ENCODE assay signal across 16 cellular contexts in genomic region chr1:151981178-151981525, GRCh38. TPM values are rescaled to one million over a fixed set of nuclear protein-coding genes. Genes with fewer than 3 reads are reported as not detected.
DNase-seq lines count a peak whose midpoint lies in the region; ATAC-seq, FAIRE-seq and TF ChIP-seq lines count a peak whose summit lies in the region.
"Had no signal": no experiment of that assay in that cellular context is flagged by ENCODE, and none has a peak within 500 bp of the region (broad histone marks: within the 10 kb centered on the region; RNA-seq: fewer than 3 reads in every experiment).

No MANE protein-coding gene starts in this region.

- no peaks in the 10 kb centered on the region for H3K9me3 ChIP-seq in GM23248 (ENCODE audit: low read depth)
- H3K9me3 ChIP-seq in SK-N-SH, result no peaks in the 10 kb centered on the region
- no peaks in the 10 kb centered on the region for H3K9me3 ChIP-seq in pancreas
- H3K9me3 ChIP-seq: gastrocnemius medialis, Peyer's patch had no signal

- H3K27ac Mint-ChIP-seq in stimulated activated naive B cell treated with anti-CD40 and anti-IgM and Interleukin-4, amounts not matched to agents 10 μg/mL and 1 μg/mL and 100 μg/mL, for 72 hours, result peak overlapping the region; percentile 20

- in situ Hi-C loops in GM23248 (cut with MboI), result no loop called here

- H2AFZ ChIP-seq in GM23248 (no peak overlapping the region), SK-N-SH (ENCODE audit: low read depth) (no peak overlapping the region)

- peaks cover 62% of the 10 kb centered on the region for H3F3A ChIP-seq in GM23248 (ENCODE audit: insufficient read depth)
- peaks cover 44% of the 10 kb centered on the region for H3F3A ChIP-seq in SK-N-SH (replicated peaks; ENCODE audit: insufficient read depth)

- peaks cover 29% of the 10 kb centered on the region for H3K79me2 ChIP-seq in GM23248 (ENCODE audit: insufficient read depth)
- peaks cover 24% of the 10 kb centered on the region for H3K79me2 ChIP-seq in SK-N-SH (ENCODE audit: insufficient read depth)

- H3K36me3 Mint-ChIP-seq in stimulated activated naive B cell treated with anti-CD40 and anti-IgM and Interleukin-4, amounts not matched to agents 10 μg/mL and 1 μg/mL and 100 μg/mL, for 72 hours, result peaks cover 8 to 27% of the 10 kb centered on the region in 2 donors

- H3K4me1 Mint-ChIP-seq in stimulated activated naive B cell treated with anti-CD40 and anti-IgM and Interleukin-4, amounts not matched to agents 10 μg/mL and 1 μg/mL and 100 μg/mL, for 72 hours, result peaks cover 11% of the 10 kb centered on the region in 2 donors

- no peaks in the 10 kb centered on the region for H3K9me3 Mint-ChIP-seq in stimulated activated naive B cell treated with anti-CD40 and anti-IgM and Interleukin-4, amounts not matched to agents 10 μg/mL and 1 μg/mL and 100 μg/mL, for 72 hours
- H3K9me3 Mint-ChIP-seq: CD4-positive, alpha-beta memory T cell; stimulated activated naive CD8-positive, alpha-beta T cell treated with anti-CD3 and anti-CD28 coated beads, Interleukin-15, Interleukin-2, amounts not matched to agents 100 ng/mL and 50 ng/mL, for 24 hours had no signal

- intact Hi-C loops in pancreas (cut with DNase I), result no loop called here

- no peak for ATAC-seq in stimulated activated naive B cell treated with anti-CD40 and anti-IgM and Interleukin-4, amounts not matched to agents 10 μg/mL and 1 μg/mL and 100 μg/mL, for 72 hours (replicated peaks)
- ATAC-seq in HG02588 (IDR thresholded peaks at IDR 0.05; ENCODE audit: unreplicated experiment) (no peak), pancreas (no peak)

- no peak for FAIRE-seq in pancreas (lab: Jason Lieb, UNC)

- peak overlapping the region; percentile 85 for H3K27ac ChIP-seq in GM23248
- H3K27ac ChIP-seq in SK-N-SH (ENCODE audit: low read depth in 2 of 2, low read length in 1 of 2), result peak overlapping the region; percentile 50 to 73; a peak in 3 of 4 replicates
- H3K27ac ChIP-seq in pancreas, result no peak overlapping the region
- H3K27ac ChIP-seq: Peyer's patch had no signal

- DNase-seq in GM23248, result peak; percentile 55
- DNase-seq in SK-N-SH, result no peak
- DNase-seq in fibroblast of the aortic adventitia (ENCODE audit: low read depth), result peak; percentile 57
- no peak for DNase-seq in stimulated activated naive B cell treated with anti-CD40 and anti-IgM and Interleukin-4, amounts not matched to agents 10 μg/mL and 1 μg/mL and 100 μg/mL, for 72 hours
- no peak for DNase-seq in pancreas
- no peak for DNase-seq in SHP77 treated with DMSO at 0.1 percent for 48 hours (lab: John Stamatoyannopoulos, UW)
- DNase-seq: activated CD4-positive, alpha-beta T cell treated with anti-CD3 and anti-CD28 coated beads, Interleukin-2, amount 50 U/mL, for 1 hour; aorta; CD4-positive, alpha-beta memory T cell; islet precursor cell; NCI-H1105 treated with DMSO at 0.1 percent for 48 hours; NCI-H345; Peyer's patch had no signal

- no peaks in the 10 kb centered on the region for H4K20me1 ChIP-seq in GM23248 (ENCODE audit: insufficient read depth)
- no peaks in the 10 kb centered on the region for H4K20me1 ChIP-seq in SK-N-SH (ENCODE audit: insufficient read depth)

- H3K27me3 ChIP-seq in GM23248 (replicated peaks; ENCODE audit: insufficient read depth) (no peaks in the 10 kb centered on the region), SK-N-SH (ENCODE audit: insufficient read depth) (no peaks in the 10 kb centered on the region), pancreas (no peaks in the 10 kb centered on the region)
- H3K27me3 ChIP-seq: gastrocnemius medialis, Peyer's patch had no signal

- POLR2A ChIA-PET in SK-N-SH (lab: Yijun Ruan, JAX), result no interaction called here

- CTCF ChIA-PET in SK-N-SH (lab: Yijun Ruan, JAX), result interaction anchor here (1.3 to 7.8 kb wide), 2 partner anchors 21 to 48 kb away, joined by 3 to 40 read pairs; no protein-coding TSS in a partner anchor

- TF ChIP-seq EP300 in SK-N-SH (IDR thresholded peaks at IDR 0.05; ENCODE audit: borderline replicate concordance in 1 of 2, low read depth in 1 of 2, low read length in 1 of 2), result no peak

- H3K4me3 ChIP-seq in GM23248 (0 out of 2 replicates have a peak overlapping the region, but pooled peaks have one; percentile 16), SK-N-SH (ENCODE audit: low read depth in 2 of 2, low read length in 1 of 2) (no peak overlapping the region), fibroblast of the aortic adventitia (ENCODE audit: low read depth, low read length) (no peak overlapping the region), pancreas (no peak overlapping the region)
- H3K4me3 ChIP-seq: gastrocnemius medialis, Peyer's patch had no signal

- H3K4me2 ChIP-seq in GM23248 (ENCODE audit: unreplicated experiment) (peak overlapping the region; percentile 52), SK-N-SH (peak overlapping the region; percentile 5; the same call in 1 of the 2 replicates)

- no peak for TF ChIP-seq CTCF in SK-N-SH (IDR thresholded peaks at IDR 0.05)
- no peak for TF ChIP-seq CTCF in fibroblast of the aortic adventitia (IDR thresholded peaks at IDR 0.05; ENCODE audit: insufficient read depth, low read length)
- TF ChIP-seq CTCF in pancreas (IDR thresholded peaks at IDR 0.05), result no peak

- TF ChIP-seq RAD21 in SK-N-SH (IDR thresholded peaks at IDR 0.05; ENCODE audit: low read length), result no peak

- no peaks in the 10 kb centered on the region for H3K9me2 ChIP-seq in GM23248 (ENCODE audit: insufficient read depth)
- no peaks in the 10 kb centered on the region for H3K9me2 ChIP-seq in SK-N-SH

- H3K4me1 ChIP-seq in GM23248 (ENCODE audit: insufficient read depth) (peaks cover 38% of the 10 kb centered on the region), SK-N-SH (ENCODE audit: control insufficient read depth in 1 of 2, insufficient read depth in 2 of 2, low read depth in 1 of 2, low read length in 1 of 2) (peaks cover 4 to 32% of the 10 kb centered on the region in 2 experiments; a peak in 3 of 4 replicates), pancreas (peaks cover 0 to under 1% (median 0%) of the 10 kb centered on the region in 3 donors)

- H3K9ac ChIP-seq in GM23248, result peak overlapping the region; percentile 63
- no peak overlapping the region for H3K9ac ChIP-seq in SK-N-SH

- 21 to 32% methylated on average over 5 of the region's 5 CpGs for WGBS in GM23248 (ENCODE audit: low coverage in 1 of 2, low lambda C conversion rate in 2 of 2, missing lambda C conversion rate in 2 of 2), 2 experiments
- WGBS in SK-N-SH (ENCODE audit: low lambda C conversion rate), result 33% methylated on average over 5 of the region's 5 CpGs
- 68 to 89% methylated on average over 5 of the region's 5 CpGs for WGBS in pancreas, 2 donors

- H3K36me3 ChIP-seq in GM23248 (ENCODE audit: low read depth), result peaks cover 47% of the 10 kb centered on the region
- peaks cover 46 to 55% of the 10 kb centered on the region in 2 experiments for H3K36me3 ChIP-seq in SK-N-SH (replicated peaks in 1 of 2; ENCODE audit: control insufficient read depth in 1 of 2, insufficient read depth in 2 of 2, low read length in 1 of 2)
- peaks cover 0 to 12% (median 9%) of the 10 kb centered on the region in 3 donors for H3K36me3 ChIP-seq in pancreas

- H3K4me3 Mint-ChIP-seq in stimulated activated naive B cell treated with anti-CD40 and anti-IgM and Interleukin-4, amounts not matched to agents 10 μg/mL and 1 μg/mL and 100 μg/mL, for 72 hours, result no peak overlapping the region
- H3K4me3 Mint-ChIP-seq: CD4-positive, alpha-beta memory T cell; stimulated activated naive CD8-positive, alpha-beta T cell treated with anti-CD3 and anti-CD28 coated beads, Interleukin-15, Interleukin-2, amounts not matched to agents 100 ng/mL and 50 ng/mL, for 24 hours had no signal

- peaks cover 0 to 13% of the 10 kb centered on the region in 2 donors for H3K27me3 Mint-ChIP-seq in stimulated activated naive B cell treated with anti-CD40 and anti-IgM and Interleukin-4, amounts not matched to agents 10 μg/mL and 1 μg/mL and 100 μg/mL, for 72 hours
- H3K27me3 Mint-ChIP-seq: CD4-positive, alpha-beta memory T cell; stimulated activated naive CD8-positive, alpha-beta T cell treated with anti-CD3 and anti-CD28 coated beads, Interleukin-15, Interleukin-2, amounts not matched to agents 100 ng/mL and 50 ng/mL, for 24 hours had no signal

TF ChIP-seq in SK-N-SH, 30 proteins besides CTCF, POLR2A, EP300 and RAD21 (continues in another document):
- no peak for TF ChIP-seq RCOR1 (IDR thresholded peaks at IDR 0.05; ENCODE audit: low read length)
- no peak for TF ChIP-seq TAF1 (IDR thresholded peaks at IDR 0.05; ENCODE audit: borderline replicate concordance, low read depth, low read length)
- TF ChIP-seq ELF1 (IDR thresholded peaks at IDR 0.05), result no peak
- TF ChIP-seq MAX (IDR thresholded peaks at IDR 0.05; ENCODE audit: low read depth), result no peak
- TF ChIP-seq SIN3A (IDR thresholded peaks at IDR 0.05; ENCODE audit: borderline replicate concordance, low read depth, low read length), result no peak
- no peak for TF ChIP-seq TCF12 (IDR thresholded peaks at IDR 0.05)
- TF ChIP-seq RXRA (IDR thresholded peaks at IDR 0.05; ENCODE audit: borderline replicate concordance, low read depth), result no peak
- TF ChIP-seq EZH2phosphoT487 (IDR thresholded peaks at IDR 0.05; ENCODE audit: borderline replicate concordance, low read depth), result no peak
- no peak for TF ChIP-seq MEF2A (IDR thresholded peaks at IDR 0.05; ENCODE audit: borderline replicate concordance, low read depth)
- no peak for TF ChIP-seq RFX5 (IDR thresholded peaks at IDR 0.05; ENCODE audit: low read length)

RNA-seq across cellular contexts. Expression of gene S100A10, which starts 12.5 kb away (rescaled TPM):
- total RNA-seq in GM23248 (2014; rRNA removed; shearing (Covaris generic)), result 60.5 and 60.7 TPM in 2 replicates
- polyA plus RNA-seq in GM23248 (2016; fragmentation: Nextera tagmentation; extraction: Ambion mirVana), result 1,024 and 1,043 TPM in 2 replicates
- polyA plus RNA-seq in SK-N-SH (2012; rRNA removed), result 141 and 161 TPM in 2 replicates
- polyA plus RNA-seq in SK-N-SH (2012; cell fraction: cytosol; rRNA removed), result 216 and 299 TPM in 2 replicates
- polyA plus RNA-seq in SK-N-SH (2012; cell fraction: nucleus; rRNA removed), result 49.3 and 52.3 TPM in 2 replicates
- total RNA-seq in fibroblast of the aortic adventitia (ENCODE audit: low replicate concordance), result 271 and 340 TPM in 2 replicates
- total RNA-seq in pancreas, result 100 to 1,000 TPM in 2 of 6 donors, 10 to 100 TPM in 4; 34.3 to 211 (median 74.6) TPM
- polyA plus RNA-seq in pancreas, result 100 to 1,000 TPM; 203 to 269 TPM

RNA-seq across cellular contexts. Expression of gene S100A11, which starts 55.7 kb away (rescaled TPM):
- 460 and 612 TPM in 2 replicates for total RNA-seq in GM23248 (2014; rRNA removed; shearing (Covaris generic))
- 4,050 and 4,052 TPM in 2 replicates for polyA plus RNA-seq in GM23248 (2016; fragmentation: Nextera tagmentation; extraction: Ambion mirVana)
- 565 and 736 TPM in 2 replicates for polyA plus RNA-seq in SK-N-SH (2012; rRNA removed)
- polyA plus RNA-seq in SK-N-SH (2012; cell fraction: cytosol; rRNA removed), result 703 and 835 TPM in 2 replicates
- 163 and 193 TPM in 2 replicates for polyA plus RNA-seq in SK-N-SH (2012; cell fraction: nucleus; rRNA removed)
- total RNA-seq in fibroblast of the aortic adventitia (ENCODE audit: low replicate concordance), result 28.9 and 381 TPM in 2 replicates
- 100 to 1,000 TPM in 2 of 6 donors, 10 to 100 TPM in 4; 23.6 to 291 (median 61.9) TPM for total RNA-seq in pancreas
- 100 to 1,000 TPM; 239 to 433 TPM for polyA plus RNA-seq in pancreas

Comparison
In these comparisons a context has a peak if more than half of its experiments do, and no peak if none do; other contexts are left out.
1. DNase-seq: peak in GM23248 (single experiment) and fibroblast of the aortic adventitia (single experiment); none in SK-N-SH (single experiment), stimulated activated naive B cell treated with anti-CD40 and anti-IgM and Interleukin-4, amounts not matched to agents 10 μg/mL and 1 μg/mL and 100 μg/mL, for 72 hours (single experiment), pancreas (0 of 6) and SHP77 treated with DMSO at 0.1 percent for 48 hours (single experiment).
2. H3K27ac ChIP-seq: peak in GM23248 (single experiment) and SK-N-SH (2 of 2); none in pancreas (0 of 4).